ENCODE assay signal across 1 cellular context in genomic region chr22:31350410-31350863, GRCh38.
TF ChIP-seq lines count a peak whose summit lies in the region.

No MANE protein-coding gene starts in this region.

TF ChIP-seq in HepG2, 621 proteins besides CTCF, POLR2A, EP300 and RAD21 (continued from another document and continues in another):
- no peak for TF ChIP-seq ZNF512B (CRISPR knock-in tag; IDR thresholded peaks at IDR 0.05; ENCODE audit: borderline replicate concordance)
- TF ChIP-seq GPN1 (CRISPR knock-in tag; IDR thresholded peaks at IDR 0.05; ENCODE audit: borderline replicate concordance) = no peak
- TF ChIP-seq PRDM10 (CRISPR knock-in tag; IDR thresholded peaks at IDR 0.05; ENCODE audit: low read depth) = no peak
- TF ChIP-seq PHF8 (CRISPR knock-in tag; IDR thresholded peaks at IDR 0.05) = no peak
- TF ChIP-seq CBX5 (CRISPR knock-in tag; IDR thresholded peaks at IDR 0.05; ENCODE audit: borderline replicate concordance) = 0 out of 2 replicates have a peak, but pooled peaks have one; percentile 22
- no peak; the same call in 1 of the 2 replicates for TF ChIP-seq AHDC1 (CRISPR knock-in tag; IDR thresholded peaks at IDR 0.05; ENCODE audit: borderline replicate concordance)
- TF ChIP-seq GTF2F1 (IDR thresholded peaks at IDR 0.05; ENCODE audit: low read length) = no peak
- TF ChIP-seq ZNF788 (CRISPR knock-in tag; IDR thresholded peaks at IDR 0.05; ENCODE audit: borderline replicate concordance) = peak; percentile 13; the same call in 1 of the 2 replicates
- TF ChIP-seq ZNF761 (CRISPR knock-in tag; conservative IDR thresholded peaks at IDR 0.05) = 0 out of 2 replicates have a peak, but pooled peaks have one; percentile 64
- TF ChIP-seq PATZ1 (CRISPR knock-in tag; IDR thresholded peaks at IDR 0.05) = no peak; the same call in 1 of the 2 replicates
- TF ChIP-seq HOXA5 (CRISPR knock-in tag; IDR thresholded peaks at IDR 0.05) = no peak
- TF ChIP-seq ZNF180 (CRISPR knock-in tag; IDR thresholded peaks at IDR 0.05; ENCODE audit: borderline replicate concordance, low read depth) = no peak
- TF ChIP-seq PLRG1 (conservative IDR thresholded peaks at IDR 0.05) = no peak
- no peak for TF ChIP-seq ATM (IDR thresholded peaks at IDR 0.05; ENCODE audit: borderline replicate concordance)
- no peak for TF ChIP-seq LBX2 (CRISPR knock-in tag; IDR thresholded peaks at IDR 0.05; ENCODE audit: borderline replicate concordance)
- no peak for TF ChIP-seq E2F1 (CRISPR knock-in tag; IDR thresholded peaks at IDR 0.05)
- no peak for TF ChIP-seq ZMAT3 (CRISPR knock-in tag; conservative IDR thresholded peaks at IDR 0.05)
- no peak for TF ChIP-seq KLF15 (CRISPR knock-in tag; IDR thresholded peaks at IDR 0.05; ENCODE audit: borderline replicate concordance)
- TF ChIP-seq RELA (CRISPR knock-in tag; IDR thresholded peaks at IDR 0.05) = no peak
- no peak for TF ChIP-seq NFATC3 (CRISPR knock-in tag; IDR thresholded peaks at IDR 0.05)
- TF ChIP-seq ZNF841 (CRISPR knock-in tag; IDR thresholded peaks at IDR 0.05; ENCODE audit: borderline replicate concordance) = no peak
- no peak for TF ChIP-seq ZNF318 (CRISPR knock-in tag; IDR thresholded peaks at IDR 0.05)
- no peak for TF ChIP-seq TCF7 (IDR thresholded peaks at IDR 0.05; ENCODE audit: low read depth)
- TF ChIP-seq RARG (CRISPR knock-in tag; IDR thresholded peaks at IDR 0.05; ENCODE audit: low read depth) = no peak
- no peak for TF ChIP-seq DMAP1 (CRISPR knock-in tag; IDR thresholded peaks at IDR 0.05)
- TF ChIP-seq RFXAP (CRISPR knock-in tag; IDR thresholded peaks at IDR 0.05; ENCODE audit: borderline replicate concordance) = no peak
- TF ChIP-seq PAF1 (CRISPR knock-in tag; IDR thresholded peaks at IDR 0.05) = no peak
